19 cellular contexts compared by ENCODE assay signal in genomic region chr6:24887520-24887919, GRCh38. TPM values are rescaled to one million over a fixed set of nuclear protein-coding genes. Genes with fewer than 3 reads are reported as not detected.
DNase-seq lines count a peak whose midpoint lies in the region; ATAC-seq and TF ChIP-seq lines count a peak whose summit lies in the region.
"Had no signal": no experiment of that assay in that cellular context is flagged by ENCODE, and none has a peak within 500 bp of the region (broad histone marks: within the 10 kb centered on the region; RNA-seq: fewer than 3 reads in every experiment).

No MANE protein-coding gene starts in this region.

- H3K9me3 Mint-ChIP-seq in GM23338: no peaks in the 10 kb centered on the region
- H3K9me3 Mint-ChIP-seq in activated T-helper 1 cell treated with anti-CD3 and anti-CD28 coated beads, Interleukin-12 subunit alpha, Interleukin-12 subunit beta, Interleukin-2, Interleukin-4 antibody, amounts not matched to agents 30 ng/mL and 10 ng/mL and 1 ng/mL, durations not matched to agents 14 hours and 24 hours and 36 hours: no peaks in the 10 kb centered on the region
- H3K9me3 Mint-ChIP-seq: neural crest cell, type B pancreatic cell had no signal

- peaks cover 27% of the 10 kb centered on the region for H3K4me1 Mint-ChIP-seq in GM23338
- peaks cover 74% of the 10 kb centered on the region for H3K4me1 Mint-ChIP-seq in activated T-helper 1 cell treated with anti-CD3 and anti-CD28 coated beads, Interleukin-12 subunit alpha, Interleukin-12 subunit beta, Interleukin-2, Interleukin-4 antibody, amounts not matched to agents 30 ng/mL and 10 ng/mL and 1 ng/mL, durations not matched to agents 14 hours and 24 hours and 36 hours (ENCODE audit: low read depth)

- H3K4me1 ChIP-seq in GM23338 (ENCODE audit: insufficient read depth): peaks cover 26% of the 10 kb centered on the region
- H3K4me1 ChIP-seq in neutrophil (ENCODE audit: control insufficient read depth in 1 of 2, insufficient read depth in 1 of 2, low read depth in 1 of 2, low read length in 1 of 2): peaks cover 0 to 8% of the 10 kb centered on the region in 2 experiments
- H3K4me1 ChIP-seq in esophagus muscularis mucosa: no peaks in the 10 kb centered on the region

- intact Hi-C loops in activated T-helper 1 cell treated with anti-CD3 and anti-CD28 coated beads, Interleukin-12 subunit alpha, Interleukin-12 subunit beta, Interleukin-2, Interleukin-4 antibody, amounts not matched to agents 30 ng/mL and 10 ng/mL and 1 ng/mL, durations not matched to agents 14 hours and 24 hours and 36 hours (cut with micrococcal nuclease): no loop called here
- intact Hi-C loops in esophagus muscularis mucosa (cut with DNase I): no loop called here

- no peaks in the 10 kb centered on the region for H3K9me2 ChIP-seq in GM23338 (ENCODE audit: insufficient read depth)

- 72% methylated on average over 3 of the region's 3 CpGs for WGBS in esophagus muscularis mucosa

- TF ChIP-seq CTCF in GM23338 (conservative IDR thresholded peaks at IDR 0.05; ENCODE audit: low read depth in 2 of 2) (no peak), neutrophil (IDR thresholded peaks at IDR 0.05) (no peak), esophagus muscularis mucosa (IDR thresholded peaks at IDR 0.05) (no peak)

- H3K4me3 ChIP-seq in GM23338: no peak overlapping the region
- H3K4me3 ChIP-seq in neutrophil (ENCODE audit: low read depth in 1 of 2, low read length in 1 of 2): no peak overlapping the region
- no peak overlapping the region for H3K4me3 ChIP-seq in esophagus muscularis mucosa
- H3K4me3 ChIP-seq: MG63 had no signal

- no peaks in the 10 kb centered on the region for H3K36me3 ChIP-seq in GM23338 (ENCODE audit: insufficient read depth)
- peaks cover 69% of the 10 kb centered on the region for H3K36me3 ChIP-seq in neutrophil
- no peaks in the 10 kb centered on the region for H3K36me3 ChIP-seq in esophagus muscularis mucosa
- H3K36me3 ChIP-seq: MG63 had no signal

- H3F3A ChIP-seq in GM23338 (replicated peaks; ENCODE audit: low read depth): no peaks in the 10 kb centered on the region

- H3K27me3 Mint-ChIP-seq in GM23338 (ENCODE audit: insufficient read depth, low read depth, poor library complexity): peaks cover 5% of the 10 kb centered on the region
- no peaks in the 10 kb centered on the region for H3K27me3 Mint-ChIP-seq in activated T-helper 1 cell treated with anti-CD3 and anti-CD28 coated beads, Interleukin-12 subunit alpha, Interleukin-12 subunit beta, Interleukin-2, Interleukin-4 antibody, amounts not matched to agents 30 ng/mL and 10 ng/mL and 1 ng/mL, durations not matched to agents 14 hours and 24 hours and 36 hours (ENCODE audit: insufficient read depth)
- H3K27me3 Mint-ChIP-seq: type B pancreatic cell had no signal

- H3K27ac Mint-ChIP-seq in GM23338: no peak overlapping the region
- peak overlapping the region; percentile 8 for H3K27ac Mint-ChIP-seq in activated T-helper 1 cell treated with anti-CD3 and anti-CD28 coated beads, Interleukin-12 subunit alpha, Interleukin-12 subunit beta, Interleukin-2, Interleukin-4 antibody, amounts not matched to agents 30 ng/mL and 10 ng/mL and 1 ng/mL, durations not matched to agents 14 hours and 24 hours and 36 hours
- H3K27ac Mint-ChIP-seq: type B pancreatic cell had no signal

- no peak overlapping the region for H2AFZ ChIP-seq in GM23338

- H3K4me3 Mint-ChIP-seq in GM23338: no peak overlapping the region
- H3K4me3 Mint-ChIP-seq in activated T-helper 1 cell treated with anti-CD3 and anti-CD28 coated beads, Interleukin-12 subunit alpha, Interleukin-12 subunit beta, Interleukin-2, Interleukin-4 antibody, amounts not matched to agents 30 ng/mL and 10 ng/mL and 1 ng/mL, durations not matched to agents 14 hours and 24 hours and 36 hours: no peak overlapping the region
- H3K4me3 Mint-ChIP-seq: neural crest cell, type B pancreatic cell had no signal

- H3K27me3 ChIP-seq in GM23338 (ENCODE audit: insufficient read depth) (no peaks in the 10 kb centered on the region), neutrophil (no peaks in the 10 kb centered on the region), esophagus muscularis mucosa (no peaks in the 10 kb centered on the region)
- H3K27me3 ChIP-seq: MG63 had no signal

- TF ChIP-seq POLR2A in esophagus muscularis mucosa (IDR thresholded peaks at IDR 0.05; ENCODE audit: low read depth): no peak

- no peak for ATAC-seq in GM23338

- H3K79me2 ChIP-seq in GM23338 (replicated peaks; ENCODE audit: insufficient read depth): no peaks in the 10 kb centered on the region

- no peaks in the 10 kb centered on the region for H4K20me1 ChIP-seq in GM23338 (replicated peaks; ENCODE audit: insufficient read depth)

- no peak overlapping the region for H3K27ac ChIP-seq in GM23338 (ENCODE audit: low read depth)
- peak overlapping the region; percentile 34 for H3K27ac ChIP-seq in neutrophil
- H3K27ac ChIP-seq in esophagus muscularis mucosa (replicated peaks in 1 of 4): no peak overlapping the region
- H3K27ac ChIP-seq: 22Rv1 had no signal

- H3K9me3 ChIP-seq in neutrophil (no peaks in the 10 kb centered on the region), esophagus muscularis mucosa (no peaks in the 10 kb centered on the region)
- H3K9me3 ChIP-seq: MG63 had no signal

- H3K36me3 Mint-ChIP-seq in GM23338 (ENCODE audit: low read depth): no peaks in the 10 kb centered on the region
- peaks cover 21% of the 10 kb centered on the region for H3K36me3 Mint-ChIP-seq in activated T-helper 1 cell treated with anti-CD3 and anti-CD28 coated beads, Interleukin-12 subunit alpha, Interleukin-12 subunit beta, Interleukin-2, Interleukin-4 antibody, amounts not matched to agents 30 ng/mL and 10 ng/mL and 1 ng/mL, durations not matched to agents 14 hours and 24 hours and 36 hours (ENCODE audit: low read depth)
- H3K36me3 Mint-ChIP-seq: type B pancreatic cell had no signal

- DNase-seq in DMS53 (lab: John Stamatoyannopoulos, UW): peak; percentile 38
- DNase-seq in DMS53 treated with DMSO at 0.1 percent for 48 hours (lab: John Stamatoyannopoulos, UW; ENCODE audit: unreplicated experiment): no peak
- no peak for DNase-seq in GM23338 (ENCODE audit: low spot score)
- DNase-seq in activated T-helper 1 cell treated with anti-CD3 and anti-CD28 coated beads, Interleukin-12 subunit alpha, Interleukin-12 subunit beta, Interleukin-2, Interleukin-4 antibody, amounts not matched to agents 30 ng/mL and 10 ng/mL and 1 ng/mL, durations not matched to agents 14 hours and 24 hours and 36 hours (ENCODE audit: low spot score): no peak
- DNase-seq in SK-N-DZ (ENCODE audit: low spot score): no peak
- no peak for DNase-seq in esophagus muscularis mucosa (ENCODE audit: extremely low spot score)
- no peak for DNase-seq in NCI-H1930 (lab: John Stamatoyannopoulos, UW)
- DNase-seq: activated CD4-positive, alpha-beta T cell treated with anti-CD3 and anti-CD28 coated beads for 4 hours; amygdala; mammary epithelial cell; MG63; NCI-H187 treated with DMSO at 0.1 percent for 48 hours; NCI-H524 treated with DMSO at 0.1 percent for 48 hours; stimulated activated naive CD4-positive, alpha-beta T cell; T1000 had no signal

- peak overlapping the region; percentile 32 for H3K4me2 ChIP-seq in GM23338

- no peak for TF ChIP-seq EP300 in esophagus muscularis mucosa (IDR thresholded peaks at IDR 0.05)

TF ChIP-seq in GM23338, 12 proteins besides CTCF, POLR2A, EP300 and RAD21 (continues in another document):
- TF ChIP-seq ETS1 (IDR thresholded peaks at IDR 0.05) (no peak), NANOG (IDR thresholded peaks at IDR 0.05; ENCODE audit: borderline replicate concordance) (no peak), POLR2AphosphoS5 (IDR thresholded peaks at IDR 0.05; ENCODE audit: low read depth) (no peak), REST (IDR thresholded peaks at IDR 0.05; ENCODE audit: unreplicated experiment) (no peak), ZNF114 (CRISPR knock-in tag; IDR thresholded peaks at IDR 0.05) (no peak)

RNA-seq across cellular contexts. Expression of gene RIPOR2, which starts 48.2 kb away (rescaled TPM):
- 22.5 TPM in 2 replicates for total RNA-seq in GM23338 (2014; rRNA removed; shearing (Covaris generic))
- 8.8 and 9.5 TPM in 2 replicates for polyA plus RNA-seq in GM23338 (2016; fragmentation: Nextera tagmentation; extraction: Ambion mirVana)
- 30.8 and 31.1 TPM in 2 replicates for total RNA-seq in activated T-helper 1 cell treated with anti-CD3 and anti-CD28 coated beads, Interleukin-12 subunit alpha, Interleukin-12 subunit beta, Interleukin-2, Interleukin-4 antibody, amounts not matched to agents 30 ng/mL and 10 ng/mL and 1 ng/mL, durations not matched to agents 14 hours and 24 hours and 36 hours
- polyA plus RNA-seq in SK-N-DZ (2014; cell fraction: cytosol; rRNA removed): not detected in 2 replicates
- polyA plus RNA-seq in SK-N-DZ (2014; cell fraction: nucleus; rRNA removed): not detected in 2 replicates
- 10 to 100 TPM in 1 of 4 donors, 1 to 10 TPM in 3; 2.6 to 14.4 (median 5.1) TPM for total RNA-seq in esophagus muscularis mucosa
